20 cellular contexts compared by ENCODE assay signal in the genomic region with DNA sequence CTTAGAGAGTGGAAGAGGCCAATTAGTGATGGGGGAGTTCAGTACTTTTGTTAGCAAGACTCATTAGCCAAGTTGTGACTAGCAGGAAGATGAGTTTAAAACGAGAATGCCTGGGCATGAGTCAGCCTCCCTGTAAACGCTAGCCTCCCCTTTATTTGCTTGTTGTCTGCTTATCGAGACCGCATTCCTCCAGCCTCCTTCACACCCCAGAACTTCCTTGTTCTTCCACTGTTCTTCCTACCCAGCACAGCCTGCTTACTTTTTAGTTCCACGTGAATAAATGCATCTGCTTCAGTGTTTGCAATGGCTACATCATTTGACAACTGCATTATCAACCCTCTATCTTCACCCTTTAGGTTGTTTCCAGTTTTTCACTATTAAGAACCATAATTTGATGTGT. TPM values are rescaled to one million over a fixed set of nuclear protein-coding genes. Genes with fewer than 3 reads are reported as not detected.
"Had no signal": no experiment of that assay in that cellular context is flagged by ENCODE, and none has a peak within 500 bp of the region (broad histone marks: within the 10 kb centered on the region; RNA-seq: fewer than 3 reads in every experiment).

No MANE protein-coding gene starts in this region.

- H3K36me3 ChIP-seq: brain microvascular endothelial cell, tibial nerve had no signal

- FAIRE-seq: islet of Langerhans, TTC549 had no signal

- ATAC-seq: left lobe of liver; natural killer cell treated with Interleukin-12 subunit alpha and Interleukin-12 subunit beta and Interleukin-15 and Interleukin-18, amount 100 ng/mL, for 72 hours; right cardiac atrium had no signal

- H3K27me3 ChIP-seq: brain microvascular endothelial cell, tibial nerve had no signal

- H3K27ac ChIP-seq: brain microvascular endothelial cell, skin epidermis, tibial nerve had no signal

- H3K4me3 ChIP-seq: skin epidermis, tibial nerve had no signal

- DNase-seq: activated CD4-positive, alpha-beta T cell treated with anti-CD3 and anti-CD28 coated beads, Interleukin-2, amount 10 ng/mL, durations not matched to agents 7 days and 5 days; activated CD4-positive, CD25-positive, alpha-beta regulatory T cell; activated naive CD4-positive, alpha-beta T cell treated with Interleukin-2 at 50 U/mL for 16 hours; anterior cingulate cortex; brain microvascular endothelial cell; dermis blood vessel endothelial cell; erythroblast; mammary epithelial cell; right cardiac atrium; stimulated activated CD4-positive, alpha-beta T cell treated with anti-CD3 and anti-CD28 coated beads, Interleukin-4, amount 100 ng/mL, for 24 hours; stimulated activated naive CD4-positive, alpha-beta T cell had no signal

- H3K4me1 ChIP-seq: tibial nerve had no signal

RNA-seq across cellular contexts. Expression of gene OR3A1, which starts 20.2 kb away (rescaled TPM):
- total RNA-seq: chondrocyte, dermis blood vessel endothelial cell, left lobe of liver, mammary epithelial cell, progenitor cell of endocrine pancreas, right cardiac atrium, subcutaneous adipose tissue had no signal
- polyA plus RNA-seq: mammary epithelial cell, right cardiac atrium had no signal
